1 cellular context compared by ENCODE assay signal in the genomic region with DNA sequence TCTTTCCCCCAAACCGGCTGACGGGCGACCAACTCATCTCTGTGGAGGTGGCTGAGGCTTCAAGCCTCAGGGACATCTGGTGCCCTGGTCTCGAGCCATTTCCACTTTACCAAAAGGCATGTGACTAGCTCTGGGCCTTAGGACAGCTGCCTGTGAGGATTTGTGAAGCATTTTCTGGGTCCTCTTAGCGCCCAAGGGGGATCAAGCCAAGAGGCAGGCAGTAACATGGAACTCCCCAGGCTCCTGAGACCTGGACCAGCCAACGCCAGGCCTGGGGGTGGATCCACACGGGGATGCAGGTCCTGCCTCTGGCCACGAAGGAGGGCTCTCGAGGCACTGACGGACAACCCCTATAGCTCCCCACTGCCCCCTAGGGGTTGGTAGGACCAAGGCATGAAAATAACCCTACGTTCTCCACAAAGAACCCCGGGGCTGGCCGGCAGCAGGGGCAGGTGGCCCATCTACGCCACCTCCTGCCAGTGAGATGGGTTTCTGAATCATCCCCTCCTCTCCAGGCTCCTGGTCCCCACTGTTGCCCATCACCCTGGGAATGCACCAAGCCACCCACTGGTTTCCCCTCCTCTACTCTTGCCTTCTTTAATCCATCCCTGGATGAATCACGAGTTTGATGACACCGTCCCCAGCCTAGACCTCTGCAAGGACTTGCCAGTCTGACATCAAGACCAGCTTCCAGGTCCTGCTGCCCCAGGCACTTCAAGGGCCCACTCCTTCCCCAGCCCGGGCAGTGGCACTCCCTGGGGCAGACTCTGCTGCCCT.
A peak's percentile ranks its signal among the peaks of the same experiment; 100 is the strongest.
TF ChIP-seq lines count a peak whose summit lies in the region.

No MANE protein-coding gene starts in this region.

TF ChIP-seq in HepG2, 621 proteins besides CTCF, POLR2A, EP300 and RAD21 (continued from another document and continues in another):
- TF ChIP-seq, protein P1, sequence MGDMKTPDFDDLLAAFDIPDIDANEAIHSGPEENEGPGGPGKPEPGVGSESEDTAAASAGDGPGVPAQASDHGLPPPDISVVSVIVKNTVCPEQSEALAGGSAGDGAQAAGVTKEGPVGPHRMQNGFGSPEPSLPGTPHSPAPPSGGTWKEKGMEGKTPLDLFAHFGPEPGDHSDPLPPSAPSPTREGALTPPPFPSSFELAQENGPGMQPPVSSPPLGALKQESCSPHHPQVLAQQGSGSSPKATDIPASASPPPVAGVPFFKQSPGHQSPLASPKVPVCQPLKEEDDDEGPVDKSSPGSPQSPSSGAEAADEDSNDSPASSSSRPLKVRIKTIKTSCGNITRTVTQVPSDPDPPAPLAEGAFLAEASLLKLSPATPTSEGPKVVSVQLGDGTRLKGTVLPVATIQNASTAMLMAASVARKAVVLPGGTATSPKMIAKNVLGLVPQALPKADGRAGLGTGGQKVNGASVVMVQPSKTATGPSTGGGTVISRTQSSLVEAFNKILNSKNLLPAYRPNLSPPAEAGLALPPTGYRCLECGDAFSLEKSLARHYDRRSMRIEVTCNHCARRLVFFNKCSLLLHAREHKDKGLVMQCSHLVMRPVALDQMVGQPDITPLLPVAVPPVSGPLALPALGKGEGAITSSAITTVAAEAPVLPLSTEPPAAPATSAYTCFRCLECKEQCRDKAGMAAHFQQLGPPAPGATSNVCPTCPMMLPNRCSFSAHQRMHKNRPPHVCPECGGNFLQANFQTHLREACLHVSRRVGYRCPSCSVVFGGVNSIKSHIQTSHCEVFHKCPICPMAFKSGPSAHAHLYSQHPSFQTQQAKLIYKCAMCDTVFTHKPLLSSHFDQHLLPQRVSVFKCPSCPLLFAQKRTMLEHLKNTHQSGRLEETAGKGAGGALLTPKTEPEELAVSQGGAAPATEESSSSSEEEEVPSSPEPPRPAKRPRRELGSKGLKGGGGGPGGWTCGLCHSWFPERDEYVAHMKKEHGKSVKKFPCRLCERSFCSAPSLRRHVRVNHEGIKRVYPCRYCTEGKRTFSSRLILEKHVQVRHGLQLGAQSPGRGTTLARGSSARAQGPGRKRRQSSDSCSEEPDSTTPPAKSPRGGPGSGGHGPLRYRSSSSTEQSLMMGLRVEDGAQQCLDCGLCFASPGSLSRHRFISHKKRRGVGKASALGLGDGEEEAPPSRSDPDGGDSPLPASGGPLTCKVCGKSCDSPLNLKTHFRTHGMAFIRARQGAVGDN (CRISPR knock-in tag; IDR thresholded peaks at IDR 0.05) = peak; percentile 40
- TF ChIP-seq, protein P2, sequence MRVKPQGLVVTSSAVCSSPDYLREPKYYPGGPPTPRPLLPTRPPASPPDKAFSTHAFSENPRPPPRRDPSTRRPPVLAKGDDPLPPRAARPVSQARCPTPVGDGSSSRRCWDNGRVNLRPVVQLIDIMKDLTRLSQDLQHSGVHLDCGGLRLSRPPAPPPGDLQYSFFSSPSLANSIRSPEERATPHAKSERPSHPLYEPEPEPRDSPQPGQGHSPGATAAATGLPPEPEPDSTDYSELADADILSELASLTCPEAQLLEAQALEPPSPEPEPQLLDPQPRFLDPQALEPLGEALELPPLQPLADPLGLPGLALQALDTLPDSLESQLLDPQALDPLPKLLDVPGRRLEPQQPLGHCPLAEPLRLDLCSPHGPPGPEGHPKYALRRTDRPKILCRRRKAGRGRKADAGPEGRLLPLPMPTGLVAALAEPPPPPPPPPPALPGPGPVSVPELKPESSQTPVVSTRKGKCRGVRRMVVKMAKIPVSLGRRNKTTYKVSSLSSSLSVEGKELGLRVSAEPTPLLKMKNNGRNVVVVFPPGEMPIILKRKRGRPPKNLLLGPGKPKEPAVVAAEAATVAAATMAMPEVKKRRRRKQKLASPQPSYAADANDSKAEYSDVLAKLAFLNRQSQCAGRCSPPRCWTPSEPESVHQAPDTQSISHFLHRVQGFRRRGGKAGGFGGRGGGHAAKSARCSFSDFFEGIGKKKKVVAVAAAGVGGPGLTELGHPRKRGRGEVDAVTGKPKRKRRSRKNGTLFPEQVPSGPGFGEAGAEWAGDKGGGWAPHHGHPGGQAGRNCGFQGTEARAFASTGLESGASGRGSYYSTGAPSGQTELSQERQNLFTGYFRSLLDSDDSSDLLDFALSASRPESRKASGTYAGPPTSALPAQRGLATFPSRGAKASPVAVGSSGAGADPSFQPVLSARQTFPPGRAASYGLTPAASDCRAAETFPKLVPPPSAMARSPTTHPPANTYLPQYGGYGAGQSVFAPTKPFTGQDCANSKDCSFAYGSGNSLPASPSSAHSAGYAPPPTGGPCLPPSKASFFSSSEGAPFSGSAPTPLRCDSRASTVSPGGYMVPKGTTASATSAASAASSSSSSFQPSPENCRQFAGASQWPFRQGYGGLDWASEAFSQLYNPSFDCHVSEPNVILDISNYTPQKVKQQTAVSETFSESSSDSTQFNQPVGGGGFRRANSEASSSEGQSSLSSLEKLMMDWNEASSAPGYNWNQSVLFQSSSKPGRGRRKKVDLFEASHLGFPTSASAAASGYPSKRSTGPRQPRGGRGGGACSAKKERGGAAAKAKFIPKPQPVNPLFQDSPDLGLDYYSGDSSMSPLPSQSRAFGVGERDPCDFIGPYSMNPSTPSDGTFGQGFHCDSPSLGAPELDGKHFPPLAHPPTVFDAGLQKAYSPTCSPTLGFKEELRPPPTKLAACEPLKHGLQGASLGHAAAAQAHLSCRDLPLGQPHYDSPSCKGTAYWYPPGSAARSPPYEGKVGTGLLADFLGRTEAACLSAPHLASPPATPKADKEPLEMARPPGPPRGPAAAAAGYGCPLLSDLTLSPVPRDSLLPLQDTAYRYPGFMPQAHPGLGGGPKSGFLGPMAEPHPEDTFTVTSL (CRISPR knock-in tag; IDR thresholded peaks at IDR 0.05; ENCODE audit: borderline replicate concordance) = no peak
- TF ChIP-seq YEATS2 (CRISPR knock-in tag; IDR thresholded peaks at IDR 0.05; ENCODE audit: borderline replicate concordance) (no peak), ELF3 (CRISPR knock-in tag; IDR thresholded peaks at IDR 0.05) (no peak), DMAP1 (CRISPR knock-in tag; IDR thresholded peaks at IDR 0.05) (no peak), FOXO1 (CRISPR knock-in tag; IDR thresholded peaks at IDR 0.05) (no peak), XRCC5 (optimal IDR thresholded peaks at IDR 0.05; ENCODE audit: low read length) (peak; percentile 53), ZNF3 (CRISPR knock-in tag; IDR thresholded peaks at IDR 0.05) (no peak), ZNF569 (CRISPR knock-in tag; IDR thresholded peaks at IDR 0.05; ENCODE audit: borderline replicate concordance) (no peak), ZNF788 (CRISPR knock-in tag; IDR thresholded peaks at IDR 0.05; ENCODE audit: borderline replicate concordance) (no peak), ZNF670 (CRISPR knock-in tag; IDR thresholded peaks at IDR 0.05; ENCODE audit: borderline replicate concordance) (no peak), ZNF256 (CRISPR knock-in tag; conservative IDR thresholded peaks at IDR 0.05) (no peak), YY1 (IDR thresholded peaks at IDR 0.05; ENCODE audit: insufficient read depth, insufficient replicate concordance, low read depth, low read length) (no peak), ZNF589 (CRISPR knock-in tag; conservative IDR thresholded peaks at IDR 0.05) (no peak), ARNTL (CRISPR knock-in tag; IDR thresholded peaks at IDR 0.05) (no peak), SMAD3 (CRISPR knock-in tag; IDR thresholded peaks at IDR 0.05) (no peak), ZNF678 (CRISPR knock-in tag; IDR thresholded peaks at IDR 0.05) (no peak), ZBTB7A (CRISPR knock-in tag; IDR thresholded peaks at IDR 0.05) (no peak), MLLT10 (CRISPR knock-in tag; IDR thresholded peaks at IDR 0.05) (no peak), SALL1 (CRISPR knock-in tag; IDR thresholded peaks at IDR 0.05) (no peak), ZNF34 (CRISPR knock-in tag; IDR thresholded peaks at IDR 0.05; ENCODE audit: borderline replicate concordance) (no peak), ZNF598 (CRISPR knock-in tag; IDR thresholded peaks at IDR 0.05; ENCODE audit: borderline replicate concordance) (no peak), TRIM24 (CRISPR knock-in tag; IDR thresholded peaks at IDR 0.05) (no peak), KDM2A (CRISPR knock-in tag; IDR thresholded peaks at IDR 0.05; ENCODE audit: borderline replicate concordance, low read depth) (no peak), ZNF101 (CRISPR knock-in tag; IDR thresholded peaks at IDR 0.05; ENCODE audit: borderline replicate concordance, low read depth) (no peak)
- TF ChIP-seq, protein P3, sequence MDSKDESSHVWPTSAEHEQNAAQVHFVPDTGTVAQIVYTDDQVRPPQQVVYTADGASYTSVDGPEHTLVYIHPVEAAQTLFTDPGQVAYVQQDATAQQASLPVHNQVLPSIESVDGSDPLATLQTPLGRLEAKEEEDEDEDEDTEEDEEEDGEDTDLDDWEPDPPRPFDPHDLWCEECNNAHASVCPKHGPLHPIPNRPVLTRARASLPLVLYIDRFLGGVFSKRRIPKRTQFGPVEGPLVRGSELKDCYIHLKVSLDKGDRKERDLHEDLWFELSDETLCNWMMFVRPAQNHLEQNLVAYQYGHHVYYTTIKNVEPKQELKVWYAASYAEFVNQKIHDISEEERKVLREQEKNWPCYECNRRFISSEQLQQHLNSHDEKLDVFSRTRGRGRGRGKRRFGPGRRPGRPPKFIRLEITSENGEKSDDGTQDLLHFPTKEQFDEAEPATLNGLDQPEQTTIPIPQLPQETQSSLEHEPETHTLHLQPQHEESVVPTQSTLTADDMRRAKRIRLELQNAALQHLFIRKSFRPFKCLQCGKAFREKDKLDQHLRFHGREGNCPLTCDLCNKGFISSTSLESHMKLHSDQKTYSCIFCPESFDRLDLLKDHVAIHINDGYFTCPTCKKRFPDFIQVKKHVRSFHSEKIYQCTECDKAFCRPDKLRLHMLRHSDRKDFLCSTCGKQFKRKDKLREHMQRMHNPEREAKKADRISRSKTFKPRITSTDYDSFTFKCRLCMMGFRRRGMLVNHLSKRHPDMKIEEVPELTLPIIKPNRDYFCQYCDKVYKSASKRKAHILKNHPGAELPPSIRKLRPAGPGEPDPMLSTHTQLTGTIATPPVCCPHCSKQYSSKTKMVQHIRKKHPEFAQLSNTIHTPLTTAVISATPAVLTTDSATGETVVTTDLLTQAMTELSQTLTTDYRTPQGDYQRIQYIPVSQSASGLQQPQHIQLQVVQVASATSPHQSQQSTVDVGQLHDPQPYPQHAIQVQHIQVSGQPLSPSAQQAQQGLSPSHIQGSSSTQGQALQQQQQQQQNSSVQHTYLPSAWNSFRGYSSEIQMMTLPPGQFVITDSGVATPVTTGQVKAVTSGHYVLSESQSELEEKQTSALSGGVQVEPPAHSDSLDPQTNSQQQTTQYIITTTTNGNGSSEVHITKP (CRISPR knock-in tag; IDR thresholded peaks at IDR 0.05; ENCODE audit: low read depth) = no peak
- TF ChIP-seq, protein P4, sequence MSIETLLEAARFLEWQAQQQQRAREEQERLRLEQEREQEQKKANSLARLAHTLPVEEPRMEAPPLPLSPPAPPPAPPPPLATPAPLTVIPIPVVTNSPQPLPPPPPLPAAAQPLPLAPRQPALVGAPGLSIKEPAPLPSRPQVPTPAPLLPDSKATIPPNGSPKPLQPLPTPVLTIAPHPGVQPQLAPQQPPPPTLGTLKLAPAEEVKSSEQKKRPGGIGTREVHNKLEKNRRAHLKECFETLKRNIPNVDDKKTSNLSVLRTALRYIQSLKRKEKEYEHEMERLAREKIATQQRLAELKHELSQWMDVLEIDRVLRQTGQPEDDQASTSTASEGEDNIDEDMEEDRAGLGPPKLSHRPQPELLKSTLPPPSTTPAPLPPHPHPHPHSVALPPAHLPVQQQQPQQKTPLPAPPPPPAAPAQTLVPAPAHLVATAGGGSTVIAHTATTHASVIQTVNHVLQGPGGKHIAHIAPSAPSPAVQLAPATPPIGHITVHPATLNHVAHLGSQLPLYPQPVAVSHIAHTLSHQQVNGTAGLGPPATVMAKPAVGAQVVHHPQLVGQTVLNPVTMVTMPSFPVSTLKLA (IDR thresholded peaks at IDR 0.05) = no peak
- TF ChIP-seq, protein P5, sequence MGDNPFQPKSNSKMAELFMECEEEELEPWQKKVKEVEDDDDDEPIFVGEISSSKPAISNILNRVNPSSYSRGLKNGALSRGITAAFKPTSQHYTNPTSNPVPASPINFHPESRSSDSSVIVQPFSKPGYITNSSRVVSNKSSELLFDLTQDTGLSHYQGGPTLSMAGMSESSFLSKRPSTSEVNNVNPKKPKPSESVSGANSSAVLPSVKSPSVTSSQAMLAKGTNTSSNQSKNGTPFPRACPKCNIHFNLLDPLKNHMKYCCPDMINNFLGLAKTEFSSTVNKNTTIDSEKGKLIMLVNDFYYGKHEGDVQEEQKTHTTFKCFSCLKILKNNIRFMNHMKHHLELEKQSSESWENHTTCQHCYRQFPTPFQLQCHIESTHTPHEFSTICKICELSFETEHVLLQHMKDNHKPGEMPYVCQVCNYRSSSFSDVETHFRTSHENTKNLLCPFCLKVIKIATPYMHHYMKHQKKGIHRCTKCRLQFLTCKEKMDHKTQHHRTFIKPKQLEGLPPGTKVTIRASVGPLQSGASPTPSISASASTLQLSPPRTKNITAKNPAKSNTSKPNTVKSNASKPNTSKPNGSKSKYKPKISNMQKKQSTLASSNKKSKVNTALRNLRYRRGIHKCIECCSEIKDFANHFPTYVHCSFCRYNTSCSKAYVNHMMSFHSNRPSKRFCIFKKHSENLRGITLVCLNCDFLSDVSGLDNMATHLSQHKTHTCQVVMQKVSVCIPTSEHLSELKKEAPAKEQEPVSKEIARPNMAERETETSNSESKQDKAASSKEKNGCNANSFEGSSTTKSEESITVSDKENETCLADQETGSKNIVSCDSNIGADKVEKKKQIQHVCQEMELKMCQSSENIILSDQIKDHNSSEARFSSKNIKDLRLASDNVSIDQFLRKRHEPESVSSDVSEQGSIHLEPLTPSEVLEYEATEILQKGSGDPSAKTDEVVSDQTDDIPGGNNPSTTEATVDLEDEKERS (CRISPR knock-in tag; IDR thresholded peaks at IDR 0.05) = no peak
- TF ChIP-seq, protein P6, sequence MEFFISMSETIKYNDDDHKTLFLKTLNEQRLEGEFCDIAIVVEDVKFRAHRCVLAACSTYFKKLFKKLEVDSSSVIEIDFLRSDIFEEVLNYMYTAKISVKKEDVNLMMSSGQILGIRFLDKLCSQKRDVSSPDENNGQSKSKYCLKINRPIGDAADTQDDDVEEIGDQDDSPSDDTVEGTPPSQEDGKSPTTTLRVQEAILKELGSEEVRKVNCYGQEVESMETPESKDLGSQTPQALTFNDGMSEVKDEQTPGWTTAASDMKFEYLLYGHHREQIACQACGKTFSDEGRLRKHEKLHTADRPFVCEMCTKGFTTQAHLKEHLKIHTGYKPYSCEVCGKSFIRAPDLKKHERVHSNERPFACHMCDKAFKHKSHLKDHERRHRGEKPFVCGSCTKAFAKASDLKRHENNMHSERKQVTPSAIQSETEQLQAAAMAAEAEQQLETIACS (CRISPR knock-in tag; IDR thresholded peaks at IDR 0.05) = no peak
- TF ChIP-seq, protein P7, sequence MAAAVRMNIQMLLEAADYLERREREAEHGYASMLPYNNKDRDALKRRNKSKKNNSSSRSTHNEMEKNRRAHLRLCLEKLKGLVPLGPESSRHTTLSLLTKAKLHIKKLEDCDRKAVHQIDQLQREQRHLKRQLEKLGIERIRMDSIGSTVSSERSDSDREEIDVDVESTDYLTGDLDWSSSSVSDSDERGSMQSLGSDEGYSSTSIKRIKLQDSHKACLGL (CRISPR knock-in tag; IDR thresholded peaks at IDR 0.05) = no peak
- TF ChIP-seq, protein P8, sequence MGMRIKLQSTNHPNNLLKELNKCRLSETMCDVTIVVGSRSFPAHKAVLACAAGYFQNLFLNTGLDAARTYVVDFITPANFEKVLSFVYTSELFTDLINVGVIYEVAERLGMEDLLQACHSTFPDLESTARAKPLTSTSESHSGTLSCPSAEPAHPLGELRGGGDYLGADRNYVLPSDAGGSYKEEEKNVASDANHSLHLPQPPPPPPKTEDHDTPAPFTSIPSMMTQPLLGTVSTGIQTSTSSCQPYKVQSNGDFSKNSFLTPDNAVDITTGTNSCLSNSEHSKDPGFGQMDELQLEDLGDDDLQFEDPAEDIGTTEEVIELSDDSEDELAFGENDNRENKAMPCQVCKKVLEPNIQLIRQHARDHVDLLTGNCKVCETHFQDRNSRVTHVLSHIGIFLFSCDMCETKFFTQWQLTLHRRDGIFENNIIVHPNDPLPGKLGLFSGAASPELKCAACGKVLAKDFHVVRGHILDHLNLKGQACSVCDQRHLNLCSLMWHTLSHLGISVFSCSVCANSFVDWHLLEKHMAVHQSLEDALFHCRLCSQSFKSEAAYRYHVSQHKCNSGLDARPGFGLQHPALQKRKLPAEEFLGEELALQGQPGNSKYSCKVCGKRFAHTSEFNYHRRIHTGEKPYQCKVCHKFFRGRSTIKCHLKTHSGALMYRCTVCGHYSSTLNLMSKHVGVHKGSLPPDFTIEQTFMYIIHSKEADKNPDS (CRISPR knock-in tag; IDR thresholded peaks at IDR 0.05) = no peak
